In the genomic region with DNA sequence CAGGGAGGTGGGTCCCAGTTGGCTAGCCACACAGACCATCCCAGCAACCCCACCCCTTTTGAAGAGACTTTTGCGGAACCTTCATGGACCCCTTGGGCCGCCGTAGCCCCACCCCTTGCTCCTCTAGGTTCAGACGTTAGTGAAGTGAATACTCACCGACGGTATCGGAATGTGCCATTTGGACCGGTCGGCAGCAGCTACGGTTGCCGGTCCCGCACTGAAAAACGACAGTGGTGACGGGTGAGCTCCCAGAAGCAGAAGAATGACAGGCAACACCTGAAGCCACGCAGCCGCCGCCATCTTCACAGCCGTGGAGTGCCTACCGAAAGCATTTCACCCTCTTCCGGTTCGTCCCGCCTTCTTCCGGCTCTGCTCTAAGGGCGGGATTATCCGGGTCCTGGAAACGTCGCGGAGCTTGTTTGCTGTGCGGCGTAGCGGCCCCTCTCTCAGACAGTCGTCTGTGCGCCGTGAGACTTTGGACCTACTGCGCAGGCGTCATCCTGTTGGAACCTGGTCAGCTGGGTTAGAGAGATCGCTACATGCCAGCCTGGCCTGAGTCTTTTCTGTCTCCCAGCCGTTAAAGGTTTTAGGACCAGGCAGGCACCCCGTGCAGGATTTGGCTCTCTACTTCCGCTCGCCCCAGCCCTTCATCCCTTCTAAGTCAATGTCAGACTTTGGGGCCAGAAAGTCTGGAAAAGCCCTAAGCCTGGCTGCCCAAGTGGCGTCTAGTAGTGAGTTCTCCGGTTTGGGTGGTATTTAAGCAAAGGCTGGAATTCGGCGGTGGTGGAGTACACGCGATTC, we compare ENCODE assay signal across 8 cellular contexts. TPM values are rescaled to one million over a fixed set of nuclear protein-coding genes. Genes with fewer than 3 reads are reported as not detected.
A peak's percentile ranks its signal among the peaks of the same experiment; 100 is the strongest.
DNase-seq lines count a peak whose midpoint lies in the region; ATAC-seq and TF ChIP-seq lines count a peak whose summit lies in the region.

A gene with protein sequence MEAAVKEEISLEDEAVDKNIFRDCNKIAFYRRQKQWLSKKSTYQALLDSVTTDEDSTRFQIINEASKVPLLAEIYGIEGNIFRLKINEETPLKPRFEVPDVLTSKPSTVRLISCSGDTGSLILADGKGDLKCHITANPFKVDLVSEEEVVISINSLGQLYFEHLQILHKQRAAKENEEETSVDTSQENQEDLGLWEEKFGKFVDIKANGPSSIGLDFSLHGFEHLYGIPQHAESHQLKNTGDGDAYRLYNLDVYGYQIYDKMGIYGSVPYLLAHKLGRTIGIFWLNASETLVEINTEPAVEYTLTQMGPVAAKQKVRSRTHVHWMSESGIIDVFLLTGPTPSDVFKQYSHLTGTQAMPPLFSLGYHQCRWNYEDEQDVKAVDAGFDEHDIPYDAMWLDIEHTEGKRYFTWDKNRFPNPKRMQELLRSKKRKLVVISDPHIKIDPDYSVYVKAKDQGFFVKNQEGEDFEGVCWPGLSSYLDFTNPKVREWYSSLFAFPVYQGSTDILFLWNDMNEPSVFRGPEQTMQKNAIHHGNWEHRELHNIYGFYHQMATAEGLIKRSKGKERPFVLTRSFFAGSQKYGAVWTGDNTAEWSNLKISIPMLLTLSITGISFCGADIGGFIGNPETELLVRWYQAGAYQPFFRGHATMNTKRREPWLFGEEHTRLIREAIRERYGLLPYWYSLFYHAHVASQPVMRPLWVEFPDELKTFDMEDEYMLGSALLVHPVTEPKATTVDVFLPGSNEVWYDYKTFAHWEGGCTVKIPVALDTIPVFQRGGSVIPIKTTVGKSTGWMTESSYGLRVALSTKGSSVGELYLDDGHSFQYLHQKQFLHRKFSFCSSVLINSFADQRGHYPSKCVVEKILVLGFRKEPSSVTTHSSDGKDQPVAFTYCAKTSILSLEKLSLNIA (N-terminal part only) (plus strand): TSS at position 103 of the 801 bp plus-strand sequence. CDS start 1,281 bp downstream, outside the sequence.
A gene with protein sequence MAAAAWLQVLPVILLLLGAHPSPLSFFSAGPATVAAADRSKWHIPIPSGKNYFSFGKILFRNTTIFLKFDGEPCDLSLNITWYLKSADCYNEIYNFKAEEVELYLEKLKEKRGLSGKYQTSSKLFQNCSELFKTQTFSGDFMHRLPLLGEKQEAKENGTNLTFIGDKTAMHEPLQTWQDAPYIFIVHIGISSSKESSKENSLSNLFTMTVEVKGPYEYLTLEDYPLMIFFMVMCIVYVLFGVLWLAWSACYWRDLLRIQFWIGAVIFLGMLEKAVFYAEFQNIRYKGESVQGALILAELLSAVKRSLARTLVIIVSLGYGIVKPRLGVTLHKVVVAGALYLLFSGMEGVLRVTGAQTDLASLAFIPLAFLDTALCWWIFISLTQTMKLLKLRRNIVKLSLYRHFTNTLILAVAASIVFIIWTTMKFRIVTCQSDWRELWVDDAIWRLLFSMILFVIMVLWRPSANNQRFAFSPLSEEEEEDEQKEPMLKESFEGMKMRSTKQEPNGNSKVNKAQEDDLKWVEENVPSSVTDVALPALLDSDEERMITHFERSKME (minus strand): TSS at position 335 of the 801 bp plus-strand sequence. CDS start 35 bp downstream, at position 300.

- H3K27ac ChIP-seq in C4-2B (peak within 1 kb of the TSS; percentile 93), left lung (peak within 1 kb of the TSS; percentile 99)

- no peaks in the 10 kb centered on the region for H3K27me3 ChIP-seq in left lung

- no peaks in the 10 kb centered on the region for H3K9me3 ChIP-seq in left lung

- peak within 1 kb of the TSS; percentile 58 to 72 for H3K4me3 ChIP-seq in left lung

- H3K4me1 ChIP-seq in left lung: peaks cover 17 to 62% of the 10 kb centered on the region in 2 donors

- peaks cover 0 to 8% of the 10 kb centered on the region in 2 donors for H3K36me3 ChIP-seq in left lung

- TF ChIP-seq CTCF in C4-2B (conservative IDR thresholded peaks at IDR 0.05) (no peak), left lung (IDR thresholded peaks at IDR 0.05) (no peak)

- DNase-seq in NCI-H774 (lab: John Stamatoyannopoulos, UW): peak; percentile 98
- DNase-seq in activated CD4-positive, alpha-beta T cell treated with anti-CD3 and anti-CD28 coated beads, Interleukin-2, amount 50 U/mL, for 4 hours: peak; percentile 93
- DNase-seq in dermis blood vessel endothelial cell: peak; percentile 99
- DNase-seq in left lung: peak; percentile 96 to 98
- DNase-seq in stimulated activated CD4-positive, alpha-beta T cell treated with anti-CD3 and anti-CD28 coated beads, Interleukin-2, amount 100 ng/mL, for 48 hours: peak; percentile 87 to 90

- peak; percentile 93 for ATAC-seq in GM19395 (IDR thresholded peaks at IDR 0.05; ENCODE audit: unreplicated experiment)
- ATAC-seq in HG03565 (IDR thresholded peaks at IDR 0.05; ENCODE audit: unreplicated experiment): peak; percentile 80
- ATAC-seq in left lung: peak; percentile 93

- intact Hi-C loops in left lung (cut with DNase I): no loop called here

RNA-seq across cellular contexts. Expression of the first gene that starts in this region (rescaled TPM):
- total RNA-seq in dermis blood vessel endothelial cell: 11.1 and 18.6 TPM in 2 replicates
- 10 to 100 TPM; 70.9 to 85.3 TPM for total RNA-seq in left lung

RNA-seq across cellular contexts. Expression of the second gene that starts in this region (rescaled TPM):
- total RNA-seq in dermis blood vessel endothelial cell (60.6 and 62.3 TPM in 2 replicates), left lung (100 to 1,000 TPM; 110 to 118 TPM)

Comparison
In these comparisons a context has a peak if more than half of its experiments do, and no peak if none do; other contexts are left out.
1. Peak in every context shown above with its lines: DNase-seq, ATAC-seq, H3K4me3 ChIP-seq and H3K27ac ChIP-seq.